1 cellular context compared by ENCODE assay signal in the genomic region with DNA sequence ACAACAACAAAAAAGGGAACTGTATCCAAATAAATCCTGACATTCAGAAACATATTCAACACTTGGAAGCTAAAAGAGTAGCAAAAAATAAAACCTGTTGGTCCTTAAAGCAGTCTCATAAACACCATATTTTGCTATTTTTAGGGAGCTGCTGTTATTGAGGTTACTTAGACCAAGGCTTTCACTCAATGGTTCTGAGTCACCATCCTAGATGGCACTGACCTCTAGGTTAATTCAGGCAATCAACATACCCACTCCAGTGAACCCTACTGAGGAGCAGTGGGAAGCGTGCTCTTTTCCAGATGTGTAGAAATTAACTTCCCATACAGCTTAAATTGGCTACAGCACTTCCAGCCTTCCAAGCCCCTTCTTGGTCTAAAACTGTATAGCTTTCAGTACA.
TF ChIP-seq lines count a peak whose summit lies in the region.

No MANE protein-coding gene starts in this region.

TF ChIP-seq in GM23338, 12 proteins besides CTCF, POLR2A, EP300 and RAD21 (continued from another document):
- TF ChIP-seq, protein P1, sequence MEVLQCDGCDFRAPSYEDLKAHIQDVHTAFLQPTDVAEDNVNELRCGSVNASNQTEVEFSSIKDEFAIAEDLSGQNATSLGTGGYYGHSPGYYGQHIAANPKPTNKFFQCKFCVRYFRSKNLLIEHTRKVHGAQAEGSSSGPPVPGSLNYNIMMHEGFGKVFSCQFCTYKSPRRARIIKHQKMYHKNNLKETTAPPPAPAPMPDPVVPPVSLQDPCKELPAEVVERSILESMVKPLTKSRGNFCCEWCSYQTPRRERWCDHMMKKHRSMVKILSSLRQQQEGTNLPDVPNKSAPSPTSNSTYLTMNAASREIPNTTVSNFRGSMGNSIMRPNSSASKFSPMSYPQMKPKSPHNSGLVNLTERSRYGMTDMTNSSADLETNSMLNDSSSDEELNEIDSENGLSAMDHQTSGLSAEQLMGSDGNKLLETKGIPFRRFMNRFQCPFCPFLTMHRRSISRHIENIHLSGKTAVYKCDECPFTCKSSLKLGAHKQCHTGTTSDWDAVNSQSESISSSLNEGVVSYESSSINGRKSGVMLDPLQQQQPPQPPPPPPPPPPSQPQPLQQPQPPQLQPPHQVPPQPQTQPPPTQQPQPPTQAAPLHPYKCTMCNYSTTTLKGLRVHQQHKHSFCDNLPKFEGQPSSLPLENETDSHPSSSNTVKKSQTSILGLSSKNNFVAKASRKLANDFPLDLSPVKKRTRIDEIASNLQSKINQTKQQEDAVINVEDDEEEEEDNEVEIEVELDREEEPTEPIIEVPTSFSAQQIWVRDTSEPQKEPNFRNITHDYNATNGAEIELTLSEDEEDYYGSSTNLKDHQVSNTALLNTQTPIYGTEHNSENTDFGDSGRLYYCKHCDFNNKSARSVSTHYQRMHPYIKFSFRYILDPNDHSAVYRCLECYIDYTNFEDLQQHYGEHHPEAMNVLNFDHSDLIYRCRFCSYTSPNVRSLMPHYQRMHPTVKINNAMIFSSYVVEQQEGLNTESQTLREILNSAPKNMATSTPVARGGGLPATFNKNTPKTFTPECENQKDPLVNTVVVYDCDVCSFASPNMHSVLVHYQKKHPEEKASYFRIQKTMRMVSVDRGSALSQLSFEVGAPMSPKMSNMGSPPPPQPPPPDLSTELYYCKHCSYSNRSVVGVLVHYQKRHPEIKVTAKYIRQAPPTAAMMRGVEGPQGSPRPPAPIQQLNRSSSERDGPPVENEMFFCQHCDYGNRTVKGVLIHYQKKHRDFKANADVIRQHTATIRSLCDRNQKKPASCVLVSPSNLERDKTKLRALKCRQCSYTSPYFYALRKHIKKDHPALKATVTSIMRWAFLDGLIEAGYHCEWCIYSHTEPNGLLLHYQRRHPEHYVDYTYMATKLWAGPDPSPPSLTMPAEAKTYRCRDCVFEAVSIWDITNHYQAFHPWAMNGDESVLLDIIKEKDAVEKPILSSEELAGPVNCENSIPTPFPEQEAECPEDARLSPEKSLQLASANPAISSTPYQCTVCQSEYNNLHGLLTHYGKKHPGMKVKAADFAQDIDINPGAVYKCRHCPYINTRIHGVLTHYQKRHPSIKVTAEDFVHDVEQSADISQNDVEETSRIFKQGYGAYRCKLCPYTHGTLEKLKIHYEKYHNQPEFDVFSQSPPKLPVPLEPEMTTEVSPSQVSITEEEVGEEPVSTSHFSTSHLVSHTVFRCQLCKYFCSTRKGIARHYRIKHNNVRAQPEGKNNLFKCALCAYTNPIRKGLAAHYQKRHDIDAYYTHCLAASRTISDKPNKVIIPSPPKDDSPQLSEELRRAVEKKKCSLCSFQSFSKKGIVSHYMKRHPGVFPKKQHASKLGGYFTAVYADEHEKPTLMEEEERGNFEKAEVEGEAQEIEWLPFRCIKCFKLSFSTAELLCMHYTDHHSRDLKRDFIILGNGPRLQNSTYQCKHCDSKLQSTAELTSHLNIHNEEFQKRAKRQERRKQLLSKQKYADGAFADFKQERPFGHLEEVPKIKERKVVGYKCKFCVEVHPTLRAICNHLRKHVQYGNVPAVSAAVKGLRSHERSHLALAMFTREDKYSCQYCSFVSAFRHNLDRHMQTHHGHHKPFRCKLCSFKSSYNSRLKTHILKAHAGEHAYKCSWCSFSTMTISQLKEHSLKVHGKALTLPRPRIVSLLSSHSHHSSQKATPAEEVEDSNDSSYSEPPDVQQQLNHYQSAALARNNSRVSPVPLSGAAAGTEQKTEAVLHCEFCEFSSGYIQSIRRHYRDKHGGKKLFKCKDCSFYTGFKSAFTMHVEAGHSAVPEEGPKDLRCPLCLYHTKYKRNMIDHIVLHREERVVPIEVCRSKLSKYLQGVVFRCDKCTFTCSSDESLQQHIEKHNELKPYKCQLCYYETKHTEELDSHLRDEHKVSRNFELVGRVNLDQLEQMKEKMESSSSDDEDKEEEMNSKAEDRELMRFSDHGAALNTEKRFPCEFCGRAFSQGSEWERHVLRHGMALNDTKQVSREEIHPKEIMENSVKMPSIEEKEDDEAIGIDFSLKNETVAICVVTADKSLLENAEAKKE (CRISPR knock-in tag; IDR thresholded peaks at IDR 0.05), result no peak
